Comparison of ENCODE assay signal across 1 cellular context in the genomic region with DNA sequence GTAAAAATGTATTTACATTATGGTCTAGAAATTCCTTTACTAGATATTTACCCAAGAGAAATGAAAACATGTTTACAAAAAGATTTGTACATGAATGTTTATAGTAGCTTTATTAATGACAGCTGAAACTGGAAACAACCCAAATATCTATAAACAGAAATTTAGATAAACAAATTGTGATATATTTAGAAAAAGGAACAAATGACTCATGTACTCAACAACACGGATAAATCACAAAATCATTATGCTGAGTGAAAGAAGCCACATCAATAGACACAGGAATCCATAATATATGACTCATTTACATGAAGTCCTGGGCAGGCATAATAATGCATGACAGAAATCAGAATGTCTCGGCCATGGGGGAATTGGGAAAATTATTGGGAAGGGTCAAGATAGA.
TF ChIP-seq lines count a peak whose summit lies in the region.

No MANE protein-coding gene starts in this region.

TF ChIP-seq in endothelial cell of umbilical vein, 7 proteins besides CTCF, POLR2A, EP300 and RAD21:
- TF ChIP-seq MYC (IDR thresholded peaks at IDR 0.05; ENCODE audit: low read depth, low read length) = no peak
- peak; percentile 51 for TF ChIP-seq JUN (IDR thresholded peaks at IDR 0.05; ENCODE audit: borderline replicate concordance, insufficient read depth, insufficient read length, low read depth)
